ENCODE assay signal across 22 cellular contexts in the genomic region with DNA sequence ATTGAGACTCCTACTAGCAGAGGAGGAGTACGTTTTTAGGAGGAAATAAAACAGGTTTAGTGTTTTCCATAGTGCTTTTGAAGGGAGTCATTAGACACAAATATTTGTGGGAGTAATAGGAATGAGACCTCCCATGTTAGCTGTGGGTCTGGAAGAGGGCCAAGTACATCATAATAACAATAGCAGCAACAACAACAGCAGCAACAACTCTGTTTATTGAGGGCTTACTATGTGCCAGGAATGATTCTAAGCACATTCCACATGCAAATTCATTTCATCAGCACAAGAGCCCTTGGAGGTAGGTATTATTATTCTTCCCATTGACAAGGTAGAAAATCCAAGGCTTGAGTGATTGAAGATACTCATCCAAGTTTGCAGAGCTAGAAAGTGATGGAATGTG.
DNase-seq lines count a peak whose midpoint lies in the region; ATAC-seq and TF ChIP-seq lines count a peak whose summit lies in the region.
"Had no signal": no experiment of that assay in that cellular context is flagged by ENCODE, and none has a peak within 500 bp of the region (broad histone marks: within the 10 kb centered on the region; RNA-seq: fewer than 3 reads in every experiment).

No MANE protein-coding gene starts in this region.

- no peaks in the 10 kb centered on the region for H3K9me3 Mint-ChIP-seq in WTC11
- H3K9me3 Mint-ChIP-seq in stimulated activated naive CD8-positive, alpha-beta T cell treated with anti-CD3 and anti-CD28 coated beads, Interleukin-15, amount 100 ng/mL, for 72 hours: no peaks in the 10 kb centered on the region
- H3K9me3 Mint-ChIP-seq: H9 had no signal

- DNase-seq in WTC11 (ENCODE audit: low spot score) (no peak), brain microvascular endothelial cell (peak; percentile 9), fibroblast of pulmonary artery (ENCODE audit: low read depth) (peak; percentile 64), renal cortical epithelial cell (ENCODE audit: low read depth) (peak; percentile 42), T1000 (lab: John Stamatoyannopoulos, UW) (no peak)
- no peak for DNase-seq in stimulated activated naive CD8-positive, alpha-beta T cell treated with anti-CD3 and anti-CD28 coated beads, Interleukin-15, amount 100 ng/mL, for 72 hours
- DNase-seq: DMS153, DND-41, H9, Kasumi-1, MV-4-11, NCI-H1105, NCI-H1436 treated with DMSO at 0.1 percent for 48 hours, NCI-H2029, NCI-H446, NCI-H524 treated with DMSO at 0.1 percent for 48 hours, NCI-H774, PC-9, SJCRH30 had no signal

- peak; percentile 59 for ATAC-seq in WTC11
- no peak for ATAC-seq in GM19328 (IDR thresholded peaks at IDR 0.05; ENCODE audit: unreplicated experiment)
- no peak for ATAC-seq in stimulated activated naive CD8-positive, alpha-beta T cell treated with anti-CD3 and anti-CD28 coated beads, Interleukin-15, amount 100 ng/mL, for 72 hours
- ATAC-seq: K562, Right ventricle myocardium inferior had no signal

- CTCF ChIA-PET in WTC11 (lab: Charles Lee): no interaction called here

- POLR2A ChIA-PET in WTC11 (lab: Charles Lee): no interaction called here

- no peaks in the 10 kb centered on the region for H3K36me3 Mint-ChIP-seq in WTC11

- H3K4me1 Mint-ChIP-seq in WTC11: peaks cover 10% of the 10 kb centered on the region; the same call in 1 of the 2 replicates
- no peaks in the 10 kb centered on the region for H3K4me1 Mint-ChIP-seq in stimulated activated naive CD8-positive, alpha-beta T cell treated with anti-CD3 and anti-CD28 coated beads, Interleukin-15, amount 100 ng/mL, for 72 hours

- H3K36me3 ChIP-seq in brain microvascular endothelial cell (replicated peaks): no peaks in the 10 kb centered on the region
- H3K36me3 ChIP-seq: SJCRH30 had no signal

- no peaks in the 10 kb centered on the region for H3K27me3 ChIP-seq in brain microvascular endothelial cell (replicated peaks)
- H3K27me3 ChIP-seq: SJCRH30 had no signal

- no peak overlapping the region for H3K4me3 Mint-ChIP-seq in WTC11
- H3K4me3 Mint-ChIP-seq in stimulated activated naive CD8-positive, alpha-beta T cell treated with anti-CD3 and anti-CD28 coated beads, Interleukin-15, amount 100 ng/mL, for 72 hours: no peak overlapping the region
- H3K4me3 Mint-ChIP-seq: H9 had no signal

- no peak overlapping the region for H3K27ac ChIP-seq in brain microvascular endothelial cell
- H3K27ac ChIP-seq: PC-9, SJCRH30 had no signal

- H3K27me3 Mint-ChIP-seq in WTC11 (ENCODE audit: low read depth): no peaks in the 10 kb centered on the region
- peaks cover 11% of the 10 kb centered on the region for H3K27me3 Mint-ChIP-seq in stimulated activated naive CD8-positive, alpha-beta T cell treated with anti-CD3 and anti-CD28 coated beads, Interleukin-15, amount 100 ng/mL, for 72 hours

- no peak overlapping the region for H3K4me3 ChIP-seq in brain microvascular endothelial cell (ENCODE audit: low read depth, low read length)
- H3K4me3 ChIP-seq in fibroblast of pulmonary artery (replicated peaks; ENCODE audit: low read depth, low read length): no peak overlapping the region
- H3K4me3 ChIP-seq: K562, PC-9, SJCRH30 had no signal

- in situ Hi-C loops in brain microvascular endothelial cell (cut with HindIII; ENCODE audit: low pct_ligation_motif_present, low sequenced_read_pairs): no loop called here

- no peak for TF ChIP-seq CTCF in WTC11 (IDR thresholded peaks at IDR 0.05)
- no peak for TF ChIP-seq CTCF in brain microvascular endothelial cell (IDR thresholded peaks at IDR 0.05; ENCODE audit: low read depth, low read length, missing control alignments)
- no peak for TF ChIP-seq CTCF in fibroblast of pulmonary artery (IDR thresholded peaks at IDR 0.05; ENCODE audit: low read length, missing control alignments)

- H3K27ac Mint-ChIP-seq in WTC11: no peak overlapping the region
- no peak overlapping the region for H3K27ac Mint-ChIP-seq in stimulated activated naive CD8-positive, alpha-beta T cell treated with anti-CD3 and anti-CD28 coated beads, Interleukin-15, amount 100 ng/mL, for 72 hours
- H3K27ac Mint-ChIP-seq: H9 had no signal

TF ChIP-seq in WTC11, 78 proteins besides CTCF, POLR2A, EP300 and RAD21 (continues in another document):
- TF ChIP-seq, protein P1, sequence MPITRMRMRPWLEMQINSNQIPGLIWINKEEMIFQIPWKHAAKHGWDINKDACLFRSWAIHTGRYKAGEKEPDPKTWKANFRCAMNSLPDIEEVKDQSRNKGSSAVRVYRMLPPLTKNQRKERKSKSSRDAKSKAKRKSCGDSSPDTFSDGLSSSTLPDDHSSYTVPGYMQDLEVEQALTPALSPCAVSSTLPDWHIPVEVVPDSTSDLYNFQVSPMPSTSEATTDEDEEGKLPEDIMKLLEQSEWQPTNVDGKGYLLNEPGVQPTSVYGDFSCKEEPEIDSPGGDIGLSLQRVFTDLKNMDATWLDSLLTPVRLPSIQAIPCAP (CRISPR knock-in tag; IDR thresholded peaks at IDR 0.05): no peak
- TF ChIP-seq, protein P2, sequence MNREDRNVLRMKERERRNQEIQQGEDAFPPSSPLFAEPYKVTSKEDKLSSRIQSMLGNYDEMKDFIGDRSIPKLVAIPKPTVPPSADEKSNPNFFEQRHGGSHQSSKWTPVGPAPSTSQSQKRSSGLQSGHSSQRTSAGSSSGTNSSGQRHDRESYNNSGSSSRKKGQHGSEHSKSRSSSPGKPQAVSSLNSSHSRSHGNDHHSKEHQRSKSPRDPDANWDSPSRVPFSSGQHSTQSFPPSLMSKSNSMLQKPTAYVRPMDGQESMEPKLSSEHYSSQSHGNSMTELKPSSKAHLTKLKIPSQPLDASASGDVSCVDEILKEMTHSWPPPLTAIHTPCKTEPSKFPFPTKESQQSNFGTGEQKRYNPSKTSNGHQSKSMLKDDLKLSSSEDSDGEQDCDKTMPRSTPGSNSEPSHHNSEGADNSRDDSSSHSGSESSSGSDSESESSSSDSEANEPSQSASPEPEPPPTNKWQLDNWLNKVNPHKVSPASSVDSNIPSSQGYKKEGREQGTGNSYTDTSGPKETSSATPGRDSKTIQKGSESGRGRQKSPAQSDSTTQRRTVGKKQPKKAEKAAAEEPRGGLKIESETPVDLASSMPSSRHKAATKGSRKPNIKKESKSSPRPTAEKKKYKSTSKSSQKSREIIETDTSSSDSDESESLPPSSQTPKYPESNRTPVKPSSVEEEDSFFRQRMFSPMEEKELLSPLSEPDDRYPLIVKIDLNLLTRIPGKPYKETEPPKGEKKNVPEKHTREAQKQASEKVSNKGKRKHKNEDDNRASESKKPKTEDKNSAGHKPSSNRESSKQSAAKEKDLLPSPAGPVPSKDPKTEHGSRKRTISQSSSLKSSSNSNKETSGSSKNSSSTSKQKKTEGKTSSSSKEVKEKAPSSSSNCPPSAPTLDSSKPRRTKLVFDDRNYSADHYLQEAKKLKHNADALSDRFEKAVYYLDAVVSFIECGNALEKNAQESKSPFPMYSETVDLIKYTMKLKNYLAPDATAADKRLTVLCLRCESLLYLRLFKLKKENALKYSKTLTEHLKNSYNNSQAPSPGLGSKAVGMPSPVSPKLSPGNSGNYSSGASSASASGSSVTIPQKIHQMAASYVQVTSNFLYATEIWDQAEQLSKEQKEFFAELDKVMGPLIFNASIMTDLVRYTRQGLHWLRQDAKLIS (CRISPR knock-in tag; IDR thresholded peaks at IDR 0.05; ENCODE audit: borderline replicate concordance): no peak
- TF ChIP-seq IRF2 (CRISPR knock-in tag; IDR thresholded peaks at IDR 0.05; ENCODE audit: borderline replicate concordance, low read depth): no peak
- TF ChIP-seq FOXK1 (CRISPR knock-in tag; IDR thresholded peaks at IDR 0.05): no peak
- TF ChIP-seq TEAD1 (CRISPR knock-in tag; IDR thresholded peaks at IDR 0.05): no peak
- TF ChIP-seq SMAD4 (CRISPR knock-in tag; IDR thresholded peaks at IDR 0.05): no peak
- no peak for TF ChIP-seq PRRX2 (CRISPR knock-in tag; IDR thresholded peaks at IDR 0.05)
- no peak for TF ChIP-seq RORB (CRISPR knock-in tag; IDR thresholded peaks at IDR 0.05)
- TF ChIP-seq ETV6 (CRISPR knock-in tag; IDR thresholded peaks at IDR 0.05): no peak
- TF ChIP-seq, protein P3, sequence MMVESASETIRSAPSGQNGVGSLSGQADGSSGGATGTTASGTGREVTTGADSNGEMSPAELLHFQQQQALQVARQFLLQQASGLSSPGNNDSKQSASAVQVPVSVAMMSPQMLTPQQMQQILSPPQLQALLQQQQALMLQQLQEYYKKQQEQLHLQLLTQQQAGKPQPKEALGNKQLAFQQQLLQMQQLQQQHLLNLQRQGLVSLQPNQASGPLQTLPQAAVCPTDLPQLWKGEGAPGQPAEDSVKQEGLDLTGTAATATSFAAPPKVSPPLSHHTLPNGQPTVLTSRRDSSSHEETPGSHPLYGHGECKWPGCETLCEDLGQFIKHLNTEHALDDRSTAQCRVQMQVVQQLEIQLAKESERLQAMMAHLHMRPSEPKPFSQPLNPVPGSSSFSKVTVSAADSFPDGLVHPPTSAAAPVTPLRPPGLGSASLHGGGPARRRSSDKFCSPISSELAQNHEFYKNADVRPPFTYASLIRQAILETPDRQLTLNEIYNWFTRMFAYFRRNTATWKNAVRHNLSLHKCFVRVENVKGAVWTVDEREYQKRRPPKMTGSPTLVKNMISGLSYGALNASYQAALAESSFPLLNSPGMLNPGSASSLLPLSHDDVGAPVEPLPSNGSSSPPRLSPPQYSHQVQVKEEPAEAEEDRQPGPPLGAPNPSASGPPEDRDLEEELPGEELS (CRISPR knock-in tag; IDR thresholded peaks at IDR 0.05): no peak
- TF ChIP-seq, protein P4, sequence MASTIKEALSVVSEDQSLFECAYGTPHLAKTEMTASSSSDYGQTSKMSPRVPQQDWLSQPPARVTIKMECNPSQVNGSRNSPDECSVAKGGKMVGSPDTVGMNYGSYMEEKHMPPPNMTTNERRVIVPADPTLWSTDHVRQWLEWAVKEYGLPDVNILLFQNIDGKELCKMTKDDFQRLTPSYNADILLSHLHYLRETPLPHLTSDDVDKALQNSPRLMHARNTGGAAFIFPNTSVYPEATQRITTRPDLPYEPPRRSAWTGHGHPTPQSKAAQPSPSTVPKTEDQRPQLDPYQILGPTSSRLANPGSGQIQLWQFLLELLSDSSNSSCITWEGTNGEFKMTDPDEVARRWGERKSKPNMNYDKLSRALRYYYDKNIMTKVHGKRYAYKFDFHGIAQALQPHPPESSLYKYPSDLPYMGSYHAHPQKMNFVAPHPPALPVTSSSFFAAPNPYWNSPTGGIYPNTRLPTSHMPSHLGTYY (CRISPR knock-in tag; IDR thresholded peaks at IDR 0.05): no peak
- no peak for TF ChIP-seq SMAD3 (CRISPR knock-in tag; IDR thresholded peaks at IDR 0.05; ENCODE audit: borderline replicate concordance)

Comparison
In these comparisons a context has a peak if more than half of its experiments do, and no peak if none do; other contexts are left out.
1. DNase-seq: peak in brain microvascular endothelial cell (single experiment), fibroblast of pulmonary artery (single experiment) and renal cortical epithelial cell (single experiment); none in WTC11 (single experiment), T1000 (single experiment) and stimulated activated naive CD8-positive, alpha-beta T cell treated with anti-CD3 and anti-CD28 coated beads, Interleukin-15, amount 100 ng/mL, for 72 hours (0 of 2).